In genomic region chr9:130156672-130157071, GRCh38 we compare ENCODE assay signal across 12 cellular contexts. TPM values are rescaled to one million over a fixed set of nuclear protein-coding genes. Genes with fewer than 3 reads are reported as not detected.
DNase-seq lines count a peak whose midpoint lies in the region; FAIRE-seq and TF ChIP-seq lines count a peak whose summit lies in the region.
"Had no signal": no experiment of that assay in that cellular context is flagged by ENCODE, and none has a peak within 500 bp of the region (broad histone marks: within the 10 kb centered on the region; RNA-seq: fewer than 3 reads in every experiment).

No MANE protein-coding gene starts in this region.

- 0 out of 2 replicates have a peak overlapping the region, but pooled peaks have one; percentile 87 for H2BK12ac ChIP-seq in H1 (ENCODE audit: low read depth, low read length)

- no peaks in the 10 kb centered on the region for H3K36me3 ChIP-seq in H1 (ENCODE audit: control insufficient read depth in 2 of 4, insufficient read depth in 4 of 4, low read length in 3 of 4)

- no peak overlapping the region for H3K27ac ChIP-seq in H1 (ENCODE audit: low read depth, low read length)
- H3K27ac ChIP-seq: psoas muscle had no signal

- no peaks in the 10 kb centered on the region for H3K27me3 ChIP-seq in H1 (replicated peaks in 1 of 4; ENCODE audit: control insufficient read depth in 3 of 4, extremely low read depth in 1 of 4, insufficient read depth in 3 of 4, low read length in 3 of 4)

- TF ChIP-seq CTCF in LNCaP clone FGC (IDR thresholded peaks at IDR 0.05; ENCODE audit: control insufficient read depth, extremely low read depth, insufficient read depth), result 0 out of 2 replicates have a peak, but pooled peaks have one; percentile 15
- peak; percentile 12 to 29 (median 25); a peak in 3 of 4 replicates for TF ChIP-seq CTCF in H1 (IDR thresholded peaks at IDR 0.05; ENCODE audit: control extremely low read depth in 1 of 3, insufficient read depth in 1 of 3, low read depth in 1 of 3, low read length in 3 of 3)

- peak; percentile 17 to 31; a peak in 2 of 4 replicates for TF ChIP-seq RAD21 in H1 (IDR thresholded peaks at IDR 0.05 in 1 of 2, conservative IDR thresholded peaks at IDR 0.05 in 1 of 2; ENCODE audit: low read depth in 2 of 2, low read length in 2 of 2)

- no peaks in the 10 kb centered on the region for H4K20me1 ChIP-seq in H1 (replicated peaks in 1 of 2; ENCODE audit: control insufficient read depth in 1 of 2, insufficient read depth in 2 of 2, low read length in 2 of 2)

- no peak overlapping the region for H2BK15ac ChIP-seq in H1 (ENCODE audit: low read length)

- no peak overlapping the region for H3K9ac ChIP-seq in H1 (replicated peaks in 1 of 4; ENCODE audit: extremely low read depth in 1 of 4, low read depth in 3 of 4, low read length in 3 of 4)

- H2AFZ ChIP-seq in H1 (ENCODE audit: low read length), result no peak overlapping the region

- no peak overlapping the region for H4K91ac ChIP-seq in H1 (replicated peaks; ENCODE audit: insufficient read length, low read length)

- H3K14ac ChIP-seq in H1 (ENCODE audit: insufficient read length), result no peak overlapping the region

- DNase-seq in AG20443 (ENCODE audit: low spot score) (peak; percentile 41), LNCaP clone FGC (ENCODE audit: low read depth) (no peak), H1 (ENCODE audit: low read depth in 1 of 2, low spot score in 2 of 2) (no peak), mucosa of gallbladder (ENCODE audit: low spot score) (peak; percentile 24), SKM-1 treated with dmso at 0.1 percent for 144 hours (lab: John Stamatoyannopoulos, UW; ENCODE audit: unreplicated experiment) (no peak), NCI-H510A treated with DMSO at 0.1 percent for 48 hours (lab: John Stamatoyannopoulos, UW) (no peak), NCI-H1417 treated with DMSO at 0.1 percent for 48 hours (lab: John Stamatoyannopoulos, UW) (no peak), DMS114 treated with DMSO at 0.1 percent for 48 hours (lab: John Stamatoyannopoulos, UW; ENCODE audit: unreplicated experiment) (no peak)
- DNase-seq: activated CD4-positive, alpha-beta T cell treated with anti-CD3 and anti-CD28 coated beads, Interleukin-2, amount 10 ng/mL, durations not matched to agents 7 days and 5 days; Karpas-422; NCI-H2107 had no signal

- H4K8ac ChIP-seq in H1 (ENCODE audit: extremely low read depth, insufficient read depth, low read length), result no peak overlapping the region

- no peaks in the 10 kb centered on the region for H3K79me2 ChIP-seq in H1 (ENCODE audit: control insufficient read depth in 1 of 2, insufficient read depth in 2 of 2, low read length in 2 of 2)

- no peaks in the 10 kb centered on the region for H3K9me3 ChIP-seq in H1 (ENCODE audit: insufficient read depth in 2 of 2, low read depth in 1 of 2, low read length in 1 of 2)
- H3K9me3 ChIP-seq: psoas muscle had no signal

- no peak for FAIRE-seq in H1 (lab: Jason Lieb, UNC)

- no peak overlapping the region for H2BK5ac ChIP-seq in H1 (ENCODE audit: low read depth, low read length)

- TF ChIP-seq POLR2A in H1 (IDR thresholded peaks at IDR 0.05; ENCODE audit: control extremely low read depth in 1 of 2, low read depth in 2 of 2, low read length in 2 of 2), result no peak

- H3K4me3 ChIP-seq in LNCaP clone FGC (ENCODE audit: low read depth, low read length), result no peak overlapping the region
- H3K4me3 ChIP-seq in H1 (ENCODE audit: extremely low read depth in 1 of 4, insufficient read depth in 2 of 4, low read depth in 3 of 4, low read length in 4 of 4), result no peak overlapping the region
- H3K4me3 ChIP-seq: psoas muscle had no signal

- peak overlapping the region; percentile 32; the same call in 1 of the 2 replicates for H3K18ac ChIP-seq in H1 (ENCODE audit: extremely low read depth, low read length)

- H3K23ac ChIP-seq in H1 (ENCODE audit: insufficient read length), result no peak overlapping the region

- no peak overlapping the region for H3K4me2 ChIP-seq in H1 (ENCODE audit: insufficient read depth in 1 of 2, low read depth in 2 of 2, low read length in 2 of 2)

- WGBS in H1 (ENCODE audit: extremely low coverage in 1 of 2, insufficient coverage in 1 of 2, insufficient read length in 1 of 2, insufficient replicate concordance in 2 of 2, low coverage in 1 of 2, low lambda C conversion rate in 2 of 2, missing lambda C conversion rate in 1 of 2), 2 experiments, result 70% methylated on average over 6 of the region's 6 CpGs; no CpG with 5 or more reads in 1 of the 2 experiments

- H4K5ac ChIP-seq in H1 (ENCODE audit: insufficient read length, low read depth, low read length), result no peak overlapping the region

- H2BK120ac ChIP-seq in H1 (replicated peaks; ENCODE audit: low read depth, low read length), result no peak overlapping the region

- no peak overlapping the region for H2AK5ac ChIP-seq in H1 (ENCODE audit: low read depth, low read length)

- H3K4me1 ChIP-seq in H1 (replicated peaks in 1 of 4; ENCODE audit: control insufficient read depth in 3 of 4, insufficient read depth in 4 of 4, low read length in 3 of 4), result peaks cover 0 to 5% (median 3%) of the 10 kb centered on the region in 4 experiments; a peak in 4 of 7 replicates
- H3K4me1 ChIP-seq: psoas muscle had no signal

- CTCF ChIA-PET in H1 (lab: Charles Lee; ENCODE audit: partially characterized antibody), result interaction anchor here (0.7 to 1.8 kb wide), 11 partner anchors 8 to 315 kb away, joined by 3 to 6 read pairs (median 3); no protein-coding TSS in a partner anchor

- H3K56ac ChIP-seq in H1 (replicated peaks; ENCODE audit: insufficient read length, low read depth, low read length), result no peak overlapping the region

- H3K79me1 ChIP-seq in H1 (ENCODE audit: low read depth, low read length), result no peaks in the 10 kb centered on the region

- no peak overlapping the region for H3K4ac ChIP-seq in H1 (replicated peaks; ENCODE audit: insufficient read length, low read depth, low read length)

- POLR2A ChIA-PET in H1 (lab: Charles Lee; ENCODE audit: partially characterized antibody), result no interaction called here

- 0 out of 2 replicates have a peak overlapping the region, but pooled peaks have one; percentile 72 for H2BK20ac ChIP-seq in H1 (ENCODE audit: low read length)

- H3K23me2 ChIP-seq in H1 (ENCODE audit: low read depth, low read length), result no peaks in the 10 kb centered on the region

- no peak for TF ChIP-seq EP300 in H1 (IDR thresholded peaks at IDR 0.05; ENCODE audit: borderline replicate concordance in 1 of 2, low read depth in 2 of 2, low read length in 2 of 2)

TF ChIP-seq in H1, 55 proteins besides CTCF, POLR2A, EP300 and RAD21:
- TF ChIP-seq KDM4A (IDR thresholded peaks at IDR 0.05; ENCODE audit: low read depth, low read length, severe bottlenecking), result no peak
- TF ChIP-seq RBBP5 (IDR thresholded peaks at IDR 0.05; ENCODE audit: borderline replicate concordance, low read depth, low read length), result no peak
- TF ChIP-seq TAF7 (optimal IDR thresholded peaks at IDR 0.05; ENCODE audit: borderline replicate concordance, low read depth, low read length), result no peak
- TF ChIP-seq SIRT6 (IDR thresholded peaks at IDR 0.05; ENCODE audit: low read length), result no peak
- TF ChIP-seq SUZ12 (IDR thresholded peaks at IDR 0.05; ENCODE audit: low read length), result no peak
- no peak for TF ChIP-seq RNF2 (IDR thresholded peaks at IDR 0.05; ENCODE audit: borderline replicate concordance, low read depth, low read length, missing control alignments, poor library complexity, severe bottlenecking)
- no peak for TF ChIP-seq BACH1 (IDR thresholded peaks at IDR 0.05; ENCODE audit: low read length)
- no peak for TF ChIP-seq SP2 (IDR thresholded peaks at IDR 0.05; ENCODE audit: low read length)
- TF ChIP-seq SP1 (IDR thresholded peaks at IDR 0.05; ENCODE audit: low read depth, low read length), result no peak
- no peak for TF ChIP-seq YY1 (IDR thresholded peaks at IDR 0.05; ENCODE audit: low read depth, low read length)
- no peak for TF ChIP-seq GTF2F1 (IDR thresholded peaks at IDR 0.05; ENCODE audit: borderline replicate concordance, low read depth, low read length)
- no peak for TF ChIP-seq CEBPB (IDR thresholded peaks at IDR 0.05; ENCODE audit: low read depth, low read length)
- TF ChIP-seq CHD2 (IDR thresholded peaks at IDR 0.05; ENCODE audit: low read length), result no peak
- no peak for TF ChIP-seq USF2 (IDR thresholded peaks at IDR 0.05; ENCODE audit: low read length)
- no peak for TF ChIP-seq MAX (IDR thresholded peaks at IDR 0.05)
- no peak for TF ChIP-seq SIN3A (conservative IDR thresholded peaks at IDR 0.05 in 1 of 2, IDR thresholded peaks at IDR 0.05 in 1 of 2; ENCODE audit: low read depth in 1 of 2, low read length in 2 of 2)
- no peak for TF ChIP-seq SRF (IDR thresholded peaks at IDR 0.05; ENCODE audit: low read depth, low read length)
- no peak for TF ChIP-seq CTBP2 (IDR thresholded peaks at IDR 0.05; ENCODE audit: borderline replicate concordance, insufficient read depth, insufficient read length, low read length)
- no peak for TF ChIP-seq NANOG (IDR thresholded peaks at IDR 0.05; ENCODE audit: insufficient read depth, low read depth, low read length, poor library complexity, severe bottlenecking)

RNA-seq across cellular contexts. Expression of gene NCS1, which starts 15.5 kb away (rescaled TPM):
- 42.4 and 47.6 TPM in 2 replicates for total RNA-seq in H1 (2021; fragmentation: NEBNext Ultra II Directional; extraction: Animal tissue kit (Norgen Biotek cat#: 25700))
- polyA plus RNA-seq in H1 (2011; rRNA removed), result 32.1 and 34.7 TPM in 2 replicates
- 26.7 TPM for polyA plus RNA-seq in H1 (2011; cell fraction: cytosol; rRNA removed)
- 26.4 TPM for polyA plus RNA-seq in H1 (2011; cell fraction: nucleus; rRNA removed)
- 18.9 to 22.5 TPM (median 21.6 TPM) in 4 replicates for polyA plus RNA-seq in H1 (2012, experiment 1 of 2)
- 23.1 TPM for polyA plus RNA-seq in H1 (2012, experiment 2 of 2)
- polyA plus RNA-seq in H1 (2013, experiment 1 of 2), result 20.3 TPM
- 20.5 TPM for polyA plus RNA-seq in H1 (2013, experiment 2 of 2)
- 22.8 and 24.3 TPM in 2 replicates for polyA minus RNA-seq in H1 (2011; rRNA and poly(A)+ RNA removed)
- 20.1 TPM for polyA minus RNA-seq in H1 (2011; cell fraction: cytosol; rRNA and poly(A)+ RNA removed)
- polyA minus RNA-seq in H1 (2011; cell fraction: nucleus; rRNA and poly(A)+ RNA removed), result 9.9 TPM
- total RNA-seq in mucosa of gallbladder, result 50.3 TPM

Comparison
In these comparisons a context has a peak if more than half of its experiments do, and no peak if none do; other contexts are left out.
1. DNase-seq: peak in AG20443 (single experiment) and mucosa of gallbladder (single experiment); none in LNCaP clone FGC (single experiment), H1 (0 of 2), SKM-1 treated with dmso at 0.1 percent for 144 hours (single experiment), NCI-H510A treated with DMSO at 0.1 percent for 48 hours (single experiment), NCI-H1417 treated with DMSO at 0.1 percent for 48 hours (single experiment) and DMS114 treated with DMSO at 0.1 percent for 48 hours (single experiment).